22 cellular contexts compared by ENCODE assay signal in genomic region chr10:28315140-28315539, GRCh38.
"Had no signal": no experiment of that assay in that cellular context is flagged by ENCODE, and none has a peak within 500 bp of the region (broad histone marks: within the 10 kb centered on the region; RNA-seq: fewer than 3 reads in every experiment).

No MANE protein-coding gene starts in this region.

- H3K9me3 ChIP-seq: SJSA1 had no signal

- H3K36me3 ChIP-seq: SJSA1 had no signal

- DNase-seq: Kasumi-1, MM.1S, NCI-H1092 treated with DMSO at 0.1 percent for 48 hours, NCI-H1436, NCI-H187, NCI-H2029, NCI-H2081 treated with DMSO at 0.1 percent for 48 hours, NCI-H2171, NCI-H226, NCI-H446, NCI-H510A, NCI-H524 treated with DMSO at 0.1 percent for 48 hours, NCI-H69, NCI-H774, Right ventricle myocardium superior, RPMI8226, SIG-M5 had no signal

- H3K27ac Mint-ChIP-seq: IgD-negative memory B cell had no signal

- H3K27ac ChIP-seq: KMS-11, SJSA1, SK-N-MC had no signal

- H3K9ac ChIP-seq: KMS-11 had no signal

- H3K4me2 ChIP-seq: KMS-11 had no signal

- H3K4me3 ChIP-seq: K562, SJSA1, SK-N-MC had no signal

- H3K4me1 ChIP-seq: SJSA1 had no signal

- ATAC-seq: K562 had no signal

- H3K4me3 Mint-ChIP-seq: IgD-negative memory B cell had no signal
